Comparison of ENCODE assay signal across 8 cellular contexts in the genomic region with DNA sequence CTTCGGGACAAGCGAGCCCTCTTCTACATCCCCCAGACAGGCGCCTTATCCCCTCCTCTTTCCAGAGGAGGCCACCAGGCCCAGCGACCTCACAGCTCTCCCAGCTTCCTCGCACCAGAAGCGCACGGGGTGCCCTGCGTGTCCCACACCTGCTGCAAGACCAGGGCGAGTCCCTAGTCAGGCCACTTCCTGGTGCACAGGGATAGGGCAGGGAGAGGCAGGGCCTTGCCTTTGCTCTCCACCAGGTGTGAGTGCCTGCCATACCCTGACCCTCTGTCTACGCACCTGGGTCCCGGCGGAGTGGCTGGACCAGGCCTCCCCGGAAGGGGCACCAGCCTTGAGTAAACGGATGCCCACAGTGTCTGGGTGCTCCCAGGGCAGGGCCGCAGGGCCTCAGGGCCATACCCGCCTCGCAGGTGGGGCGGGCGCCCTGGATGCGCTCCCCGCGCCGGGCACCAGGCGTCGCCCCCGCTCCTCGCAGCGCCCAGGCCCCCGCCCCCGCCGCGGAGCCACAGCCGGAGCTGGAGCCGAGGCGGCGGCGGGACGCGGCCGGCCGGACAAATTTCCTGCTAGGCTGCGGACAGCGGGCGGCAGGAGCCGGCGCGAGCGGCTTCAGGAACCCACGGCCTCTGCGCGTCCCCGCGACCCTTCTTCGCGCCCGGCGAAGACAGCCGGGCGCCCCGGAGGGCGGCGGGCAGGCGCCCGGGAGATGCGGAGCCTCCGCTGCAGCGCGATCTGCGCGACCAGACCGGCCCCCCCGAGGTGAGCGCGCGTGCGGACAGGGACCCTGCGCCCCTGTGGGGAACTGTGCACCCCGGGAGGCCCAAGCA. TPM values are rescaled to one million over a fixed set of nuclear protein-coding genes. Genes with fewer than 3 reads are reported as not detected.
DNase-seq lines count a peak whose midpoint lies in the region; TF ChIP-seq lines count a peak whose summit lies in the region.

A gene with protein sequence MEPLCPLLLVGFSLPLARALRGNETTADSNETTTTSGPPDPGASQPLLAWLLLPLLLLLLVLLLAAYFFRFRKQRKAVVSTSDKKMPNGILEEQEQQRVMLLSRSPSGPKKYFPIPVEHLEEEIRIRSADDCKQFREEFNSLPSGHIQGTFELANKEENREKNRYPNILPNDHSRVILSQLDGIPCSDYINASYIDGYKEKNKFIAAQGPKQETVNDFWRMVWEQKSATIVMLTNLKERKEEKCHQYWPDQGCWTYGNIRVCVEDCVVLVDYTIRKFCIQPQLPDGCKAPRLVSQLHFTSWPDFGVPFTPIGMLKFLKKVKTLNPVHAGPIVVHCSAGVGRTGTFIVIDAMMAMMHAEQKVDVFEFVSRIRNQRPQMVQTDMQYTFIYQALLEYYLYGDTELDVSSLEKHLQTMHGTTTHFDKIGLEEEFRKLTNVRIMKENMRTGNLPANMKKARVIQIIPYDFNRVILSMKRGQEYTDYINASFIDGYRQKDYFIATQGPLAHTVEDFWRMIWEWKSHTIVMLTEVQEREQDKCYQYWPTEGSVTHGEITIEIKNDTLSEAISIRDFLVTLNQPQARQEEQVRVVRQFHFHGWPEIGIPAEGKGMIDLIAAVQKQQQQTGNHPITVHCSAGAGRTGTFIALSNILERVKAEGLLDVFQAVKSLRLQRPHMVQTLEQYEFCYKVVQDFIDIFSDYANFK (plus strand): TSS at position 556 of the 830 bp plus-strand sequence. CDS start 133,779 bp downstream, outside the sequence.

- no peaks in the 10 kb centered on the region for H3K9me3 ChIP-seq in MG63

- peaks cover 9% of the 10 kb centered on the region for H3K4me1 Mint-ChIP-seq in activated CD4-positive, alpha-beta memory T cell treated with anti-CD3 and anti-CD28 coated beads, Interleukin-2, amount 10 ng/mL, durations not matched to agents 7 days and 5 days

- H3K4me3 ChIP-seq in GM06990 (replicated peaks; ENCODE audit: low read depth, low read length), result no peak within 1 kb of the TSS
- H3K4me3 ChIP-seq in H7 (ENCODE audit: insufficient read depth, low read depth, low read length), result peak within 1 kb of the TSS; percentile 56
- H3K4me3 ChIP-seq in MG63, result peak within 1 kb of the TSS; percentile 50

- peaks cover 2% of the 10 kb centered on the region for H3K27me3 ChIP-seq in GM06990 (replicated peaks; ENCODE audit: control insufficient read depth, insufficient read depth, low read length)
- H3K27me3 ChIP-seq in H7 (ENCODE audit: control insufficient read depth, insufficient read depth, low read length), result peaks cover 21% of the 10 kb centered on the region
- H3K27me3 ChIP-seq in MG63, result no peaks in the 10 kb centered on the region

- H3K36me3 Mint-ChIP-seq in activated CD4-positive, alpha-beta memory T cell treated with anti-CD3 and anti-CD28 coated beads, Interleukin-2, amount 10 ng/mL, durations not matched to agents 7 days and 5 days (ENCODE audit: low read depth), result no peaks in the 10 kb centered on the region

- H3K4me3 Mint-ChIP-seq in activated CD4-positive, alpha-beta memory T cell treated with anti-CD3 and anti-CD28 coated beads, Interleukin-2, amount 10 ng/mL, durations not matched to agents 7 days and 5 days, result peak within 1 kb of the TSS; percentile 14

- CTCF ChIA-PET in activated CD4-positive, alpha-beta memory T cell treated with anti-CD3 and anti-CD28 coated beads, Interleukin-2, amount 10 ng/mL, durations not matched to agents 7 days and 5 days (lab: Charles Lee), result interaction anchor here (0.6 to 3.7 kb wide), 14 partner anchors 15 to 275 kb away, joined by 3 to 76 read pairs (median 4); partner anchors contain the start of gene CLRN3

- H3K9me3 Mint-ChIP-seq in activated CD4-positive, alpha-beta memory T cell treated with anti-CD3 and anti-CD28 coated beads, Interleukin-2, amount 10 ng/mL, durations not matched to agents 7 days and 5 days, result no peaks in the 10 kb centered on the region

- POLR2A ChIA-PET in activated CD4-positive, alpha-beta memory T cell treated with anti-CD3 and anti-CD28 coated beads, Interleukin-2, amount 10 ng/mL, durations not matched to agents 7 days and 5 days (lab: Charles Lee), result interaction anchor here (1.0 to 1.5 kb wide), 4 partner anchors 84 to 162 kb away, joined by 3 to 4 read pairs (median 3); no protein-coding TSS in a partner anchor

- no peak within 1 kb of the TSS for H3K27ac Mint-ChIP-seq in activated CD4-positive, alpha-beta memory T cell treated with anti-CD3 and anti-CD28 coated beads, Interleukin-2, amount 10 ng/mL, durations not matched to agents 7 days and 5 days

- peak; percentile 36 for TF ChIP-seq CTCF in GM06990 (IDR thresholded peaks at IDR 0.05; ENCODE audit: insufficient read depth, low read length, poor library complexity, severe bottlenecking)

- peaks cover 41% of the 10 kb centered on the region for H3K27me3 Mint-ChIP-seq in activated CD4-positive, alpha-beta memory T cell treated with anti-CD3 and anti-CD28 coated beads, Interleukin-2, amount 10 ng/mL, durations not matched to agents 7 days and 5 days

- peak; percentile 45 for DNase-seq in GM06990 (ENCODE audit: extremely low read depth, insufficient read length)
- peak; percentile 96 for DNase-seq in H7
- DNase-seq in MG63, result peak; percentile 75
- DNase-seq in activated CD4-positive, alpha-beta memory T cell treated with anti-CD3 and anti-CD28 coated beads, Interleukin-2, amount 10 ng/mL, durations not matched to agents 7 days and 5 days, result peak; percentile 71
- peak; percentile 44 for DNase-seq in effector CD4-positive, alpha-beta T cell
- DNase-seq in mesenteric fat pad (ENCODE audit: low spot score), result peak; percentile 94
- peak; percentile 33 for DNase-seq in stimulated activated CD8-positive, alpha-beta memory T cell treated with anti-CD3 and anti-CD28 coated beads, Interleukin-12 subunit alpha, Interleukin-12 subunit beta, amount 100 ng/mL, for 24 hours (ENCODE audit: extremely low read depth)
- DNase-seq in NCI-H1694 treated with DMSO at 0.1 percent for 48 hours (lab: John Stamatoyannopoulos, UW), result no peak

- H3K36me3 ChIP-seq in GM06990 (ENCODE audit: control insufficient read depth, insufficient read depth, low read length), result no peaks in the 10 kb centered on the region
- H3K36me3 ChIP-seq in H7 (replicated peaks; ENCODE audit: control insufficient read depth, insufficient read depth, low read length), result no peaks in the 10 kb centered on the region
- H3K36me3 ChIP-seq in MG63, result no peaks in the 10 kb centered on the region

RNA-seq across cellular contexts. Expression of the gene that starts here (rescaled TPM):
- total RNA-seq in H7 (2014; rRNA removed; shearing (Covaris generic)), result 0.04 and 0.69 TPM in 2 replicates
- 0.86 and 1.3 TPM in 2 replicates for total RNA-seq in MG63 (2014; rRNA removed; shearing (Covaris generic); ENCODE audit: low replicate concordance)
- total RNA-seq in activated CD4-positive, alpha-beta memory T cell treated with anti-CD3 and anti-CD28 coated beads, Interleukin-2, amount 10 ng/mL, durations not matched to agents 7 days and 5 days, result 10 to 100 TPM; 29.2 to 30.6 TPM
- total RNA-seq in mesenteric fat pad, result 49.7 TPM

Comparison
In these comparisons a context has a peak if more than half of its experiments do, and no peak if none do; other contexts are left out.
1. RNA of the gene that starts here (total RNA-seq): 49.7 TPM in mesenteric fat pad (single experiment) and 29.2 to 30.6 TPM in activated CD4-positive, alpha-beta memory T cell treated with anti-CD3 and anti-CD28 coated beads, Interleukin-2, amount 10 ng/mL, durations not matched to agents 7 days and 5 days; 0.86 to 1.3 TPM in MG63 and 0.04 to 0.69 TPM in H7; every median in the first group is over 10 times any median in the second.
2. Peak in DNase-seq and H3K4me3 ChIP-seq in H7; RNA of the gene not detected or under 1 TPM.